Comparison of ENCODE assay signal across 11 cellular contexts in genomic region chr2:172093416-172094318, GRCh38. TPM values are rescaled to one million over a fixed set of nuclear protein-coding genes. Genes with fewer than 3 reads are reported as not detected.
DNase-seq lines count a peak whose midpoint lies in the region; TF ChIP-seq lines count a peak whose summit lies in the region.
"Had no signal": no experiment of that assay in that cellular context is flagged by ENCODE, and none has a peak within 500 bp of the region (broad histone marks: within the 10 kb centered on the region; RNA-seq: fewer than 3 reads in every experiment).

No MANE protein-coding gene starts in this region.

- H3K36me3 ChIP-seq in Loucy (ENCODE audit: insufficient read depth, low read length) (no peaks in the 10 kb centered on the region), smooth muscle cell (ENCODE audit: low read depth) (no peaks in the 10 kb centered on the region), colonic mucosa (no peaks in the 10 kb centered on the region)

- H3K27me3 ChIP-seq in Loucy (ENCODE audit: insufficient read depth, low read length, poor library complexity, severe bottlenecking) (peaks cover 27% of the 10 kb centered on the region), dorsolateral prefrontal cortex (peaks cover 19 to 100% (median 100%) of the 10 kb centered on the region in 45 donors), smooth muscle cell (ENCODE audit: low read depth) (peaks cover 69% of the 10 kb centered on the region), colonic mucosa (peaks cover 100% of the 10 kb centered on the region)

- TF ChIP-seq CTCF in Loucy (conservative IDR thresholded peaks at IDR 0.05; ENCODE audit: low read length) = no peak
- TF ChIP-seq CTCF in dorsolateral prefrontal cortex (IDR thresholded peaks at IDR 0.05 in 54 of 56, conservative IDR thresholded peaks at IDR 0.05 in 2 of 56; ENCODE audit: low read depth in 1 of 56, partially characterized antibody in 56 of 56) = no peak
- TF ChIP-seq CTCF in smooth muscle cell (IDR thresholded peaks at IDR 0.05; ENCODE audit: borderline replicate concordance, insufficient read depth, poor library complexity, severe bottlenecking) = no peak
- TF ChIP-seq CTCF in colonic mucosa (IDR thresholded peaks at IDR 0.05) = no peak

- no peaks in the 10 kb centered on the region for H3K9me3 ChIP-seq in Loucy (ENCODE audit: insufficient read depth, low read depth, low read length)
- no peaks in the 10 kb centered on the region for H3K9me3 ChIP-seq in smooth muscle cell (replicated peaks; ENCODE audit: low read depth)
- H3K9me3 ChIP-seq in colonic mucosa = no peaks in the 10 kb centered on the region

- H3K79me2 ChIP-seq in Loucy (ENCODE audit: insufficient read depth, low read length) (no peaks in the 10 kb centered on the region), smooth muscle cell (ENCODE audit: low read depth) (no peaks in the 10 kb centered on the region)

- H3K4me2 ChIP-seq in Loucy (ENCODE audit: low read depth, low read length, poor library complexity, severe bottlenecking) (peak overlapping the region; percentile 87), smooth muscle cell (peak overlapping the region; percentile 97)

- peak overlapping the region in 14 of 59 donors; percentile 3 to 59 (median 22) for H3K27ac ChIP-seq in dorsolateral prefrontal cortex
- H3K27ac ChIP-seq in smooth muscle cell (ENCODE audit: low read depth) = no peak overlapping the region
- no peak overlapping the region for H3K27ac ChIP-seq in colonic mucosa

- H3F3A ChIP-seq in Loucy (ENCODE audit: low read depth) (no peaks in the 10 kb centered on the region; the same call in 1 of the 2 replicates), smooth muscle cell (ENCODE audit: low read depth) (peaks cover 11% of the 10 kb centered on the region)

- H3K9me3 Mint-ChIP-seq in activated naive CD4-positive, alpha-beta T cell treated with anti-CD3 and anti-CD28 coated beads, Interleukin-2, amount 10 ng/mL, durations not matched to agents 7 days and 5 days = no peaks in the 10 kb centered on the region

- H3K4me1 ChIP-seq in Loucy (ENCODE audit: insufficient read depth, low read length, poor library complexity, severe bottlenecking) (peaks cover 8% of the 10 kb centered on the region), smooth muscle cell (ENCODE audit: low read depth) (peaks cover 43% of the 10 kb centered on the region), colonic mucosa (peaks cover 19% of the 10 kb centered on the region)

- CTCF ChIA-PET in activated naive CD4-positive, alpha-beta T cell treated with anti-CD3 and anti-CD28 coated beads, Interleukin-2, amount 10 ng/mL, durations not matched to agents 7 days and 5 days (lab: Charles Lee) = no interaction called here

- H2AFZ ChIP-seq in Loucy (ENCODE audit: low read length) (no peak overlapping the region; the same call in 1 of the 2 replicates), smooth muscle cell (ENCODE audit: low read depth) (no peak overlapping the region)

- H3K4me1 Mint-ChIP-seq in activated naive CD4-positive, alpha-beta T cell treated with anti-CD3 and anti-CD28 coated beads, Interleukin-2, amount 10 ng/mL, durations not matched to agents 7 days and 5 days = peaks cover 40% of the 10 kb centered on the region

- H3K4me3 Mint-ChIP-seq in activated naive CD4-positive, alpha-beta T cell treated with anti-CD3 and anti-CD28 coated beads, Interleukin-2, amount 10 ng/mL, durations not matched to agents 7 days and 5 days = peak overlapping the region; percentile 40

- 7% methylated on average over 19 of the region's 19 CpGs for WGBS in smooth muscle cell (ENCODE audit: low lambda C conversion rate)

- intact Hi-C loops in dorsolateral prefrontal cortex (cut with DNase I) = loop anchor here in 1 of 2 donors (5.0 kb wide), 1 partner anchor 96 kb away; the partner anchor contains the start of gene METAP1D
- intact Hi-C loops in colonic mucosa (cut with DNase I) = no loop called here

- peaks cover 97% of the 10 kb centered on the region for H3K27me3 Mint-ChIP-seq in activated naive CD4-positive, alpha-beta T cell treated with anti-CD3 and anti-CD28 coated beads, Interleukin-2, amount 10 ng/mL, durations not matched to agents 7 days and 5 days

- no peaks in the 10 kb centered on the region for H3K9me2 ChIP-seq in Loucy (replicated peaks; ENCODE audit: low read depth, low read length)

- peak overlapping the region; percentile 16 for H3K27ac Mint-ChIP-seq in activated naive CD4-positive, alpha-beta T cell treated with anti-CD3 and anti-CD28 coated beads, Interleukin-2, amount 10 ng/mL, durations not matched to agents 7 days and 5 days

- H3K4me3 ChIP-seq in Loucy (ENCODE audit: low read length, poor library complexity, severe bottlenecking) (peak overlapping the region; percentile 84), dorsolateral prefrontal cortex (peak overlapping the region in 40 of 59 donors; percentile 6 to 64 (median 48)), smooth muscle cell (peak overlapping the region; percentile 62), colonic mucosa (no peak overlapping the region)

- no peaks in the 10 kb centered on the region for H4K20me1 ChIP-seq in Loucy (ENCODE audit: insufficient read depth, low read length, poor library complexity, severe bottlenecking)
- H4K20me1 ChIP-seq in smooth muscle cell (ENCODE audit: low read depth) = no peaks in the 10 kb centered on the region

- DNase-seq in activated naive CD4-positive, alpha-beta T cell treated with anti-CD3 and anti-CD28 coated beads, Interleukin-2, amount 10 ng/mL, durations not matched to agents 7 days and 5 days = no peak
- no peak for DNase-seq in activated naive CD4-positive, alpha-beta T cell (lab: John Stamatoyannopoulos, UW)
- DNase-seq in dorsolateral prefrontal cortex (no peak), smooth muscle cell (lab: John Stamatoyannopoulos, UW; ENCODE audit: unreplicated experiment) (no peak), SW480 (ENCODE audit: low spot score) (no peak), kidney tubule cell (ENCODE audit: low spot score) (no peak), colonic mucosa (no peak)
- DNase-seq: effector CD4-positive, alpha-beta T cell; kidney had no signal

- H3K36me3 Mint-ChIP-seq in activated naive CD4-positive, alpha-beta T cell treated with anti-CD3 and anti-CD28 coated beads, Interleukin-2, amount 10 ng/mL, durations not matched to agents 7 days and 5 days = peaks cover 3% of the 10 kb centered on the region

- H3K9ac ChIP-seq in Loucy (ENCODE audit: low read depth, low read length, poor library complexity, severe bottlenecking) (no peak overlapping the region), smooth muscle cell (ENCODE audit: low read depth) (no peak overlapping the region), colonic mucosa (ENCODE audit: low read depth in 2 of 2, low read length in 2 of 2) (no peak overlapping the region)

RNA-seq across cellular contexts. Expression of gene DLX1, which starts 8.4 kb away (rescaled TPM):
- total RNA-seq in dorsolateral prefrontal cortex (10 to 100 TPM in 53 of 120 experiments, 1 to 10 TPM in 67; 1.5 to 24.3 (median 9.6) TPM), smooth muscle cell (2.0 and 3.5 TPM in 2 replicates), colonic mucosa (under 1 TPM in 1 of 2 donors, not detected in 1; 0.19 TPM)
- 3.3 and 8.0 TPM in 2 replicates for polyA plus RNA-seq in smooth muscle cell
- total RNA-seq: kidney, skeletal muscle tissue had no signal

RNA-seq across cellular contexts. Expression of gene DLX2, which starts 9.0 kb away (rescaled TPM):
- 1 to 10 TPM in 111 of 120 experiments, under 1 TPM in 9; 0.39 to 4.2 (median 1.8) TPM for total RNA-seq in dorsolateral prefrontal cortex
- 1.9 and 3.6 TPM in 2 replicates for total RNA-seq in smooth muscle cell
- 1.9 and 8.5 TPM in 2 replicates for polyA plus RNA-seq in smooth muscle cell
- not detected for total RNA-seq in colonic mucosa
- total RNA-seq: kidney, skeletal muscle tissue had no signal
